In genomic region chr9:91815896-91816295, GRCh38 we compare ENCODE assay signal across 21 cellular contexts.
"Had no signal": no experiment of that assay in that cellular context is flagged by ENCODE, and none has a peak within 500 bp of the region (broad histone marks: within the 10 kb centered on the region; RNA-seq: fewer than 3 reads in every experiment).

No MANE protein-coding gene starts in this region.

- H3K9me3 ChIP-seq: adrenal gland, ascending aorta, lower lobe of right lung, spleen, tibial artery had no signal

- H3K27ac Mint-ChIP-seq: activated naive CD8-positive, alpha-beta T cell; activated T-helper 2 cell treated with anti-CD3 and anti-CD28 coated beads, Interferon-gamma antibody, Interleukin-2, Interleukin-4, amounts not matched to agents 10 μg/mL and 5 μg/mL and 100 μg/mL, durations not matched to agents 14 hours and 24 hours and 36 hours; naive thymus-derived CD8-positive, alpha-beta T cell; T-helper 2 cell treated with Interferon-gamma antibody and Interleukin-4, amounts not matched to agents 5 μg/mL and 100 μg/mL, for 36 hours; WTC11 had no signal

- H3K36me3 Mint-ChIP-seq: activated naive CD8-positive, alpha-beta T cell; naive thymus-derived CD8-positive, alpha-beta T cell; WTC11 had no signal

- H3K9ac ChIP-seq: parathyroid adenoma had no signal

- H3K36me3 ChIP-seq: adrenal gland, ascending aorta, brain microvascular endothelial cell, lower lobe of right lung, spleen, tibial artery had no signal

- H3K27ac ChIP-seq: ascending aorta, brain microvascular endothelial cell, dorsolateral prefrontal cortex, lower lobe of right lung, parathyroid adenoma, tibial artery had no signal

- H3K4me3 Mint-ChIP-seq: activated naive CD8-positive, alpha-beta T cell; activated T-cell treated with anti-CD3 and anti-CD28 coated beads, Interleukin-2, amount 50 U/mL, for 4 hours; naive thymus-derived CD8-positive, alpha-beta T cell; T-helper 2 cell treated with Interferon-gamma antibody and Interleukin-4, amounts not matched to agents 5 μg/mL and 100 μg/mL, for 36 hours; WTC11 had no signal

- H3K9me3 Mint-ChIP-seq: activated T-cell treated with anti-CD3 and anti-CD28 coated beads, Interleukin-2, amount 50 U/mL, for 4 hours; activated T-helper 2 cell treated with anti-CD3 and anti-CD28 coated beads, Interferon-gamma antibody, Interleukin-2, Interleukin-4, amounts not matched to agents 10 μg/mL and 5 μg/mL and 100 μg/mL, durations not matched to agents 14 hours and 24 hours and 36 hours; naive thymus-derived CD8-positive, alpha-beta T cell; T-helper 2 cell treated with Interferon-gamma antibody and Interleukin-4, amounts not matched to agents 5 μg/mL and 100 μg/mL, for 36 hours; WTC11 had no signal

- H3K27me3 ChIP-seq: adrenal gland, ascending aorta, brain microvascular endothelial cell had no signal

- H2AFZ ChIP-seq: parathyroid adenoma had no signal

- H3K4me3 ChIP-seq: adrenal gland, ascending aorta, dorsolateral prefrontal cortex, lower lobe of right lung, spleen, tibial artery had no signal

- H3K27me3 Mint-ChIP-seq: activated naive CD8-positive, alpha-beta T cell had no signal

- DNase-seq: activated CD4-positive, alpha-beta T cell treated with anti-CD3 and anti-CD28 coated beads, Interleukin-2, amount 50 U/mL, for 4 hours; activated CD8-positive, alpha-beta memory T cell treated with anti-CD3 and anti-CD28 coated beads, Interleukin-2, amount 50 U/mL, for 48 hours; activated naive CD4-positive, alpha-beta T cell; activated T-cell treated with anti-CD3 and anti-CD28 coated beads, Interleukin-2, amount 50 U/mL, for 4 hours; brain microvascular endothelial cell; central memory CD4-positive, alpha-beta T cell; dorsolateral prefrontal cortex; foreskin fibroblast; lower lobe of right lung; naive thymus-derived CD8-positive, alpha-beta T cell; spleen; stimulated activated CD4-positive, alpha-beta T cell treated with anti-CD3 and anti-CD28 coated beads, Interleukin-4, amount 100 ng/mL, for 4 hours; stimulated activated naive CD8-positive, alpha-beta T cell treated with anti-CD3 and anti-CD28 coated beads, Interleukin-15, Interleukin-2, amounts not matched to agents 100 U/mL and 50 U/mL, for 24 hours had no signal

- H3K4me1 ChIP-seq: ascending aorta had no signal
